Comparison of ENCODE assay signal across 10 cellular contexts in the genomic region with DNA sequence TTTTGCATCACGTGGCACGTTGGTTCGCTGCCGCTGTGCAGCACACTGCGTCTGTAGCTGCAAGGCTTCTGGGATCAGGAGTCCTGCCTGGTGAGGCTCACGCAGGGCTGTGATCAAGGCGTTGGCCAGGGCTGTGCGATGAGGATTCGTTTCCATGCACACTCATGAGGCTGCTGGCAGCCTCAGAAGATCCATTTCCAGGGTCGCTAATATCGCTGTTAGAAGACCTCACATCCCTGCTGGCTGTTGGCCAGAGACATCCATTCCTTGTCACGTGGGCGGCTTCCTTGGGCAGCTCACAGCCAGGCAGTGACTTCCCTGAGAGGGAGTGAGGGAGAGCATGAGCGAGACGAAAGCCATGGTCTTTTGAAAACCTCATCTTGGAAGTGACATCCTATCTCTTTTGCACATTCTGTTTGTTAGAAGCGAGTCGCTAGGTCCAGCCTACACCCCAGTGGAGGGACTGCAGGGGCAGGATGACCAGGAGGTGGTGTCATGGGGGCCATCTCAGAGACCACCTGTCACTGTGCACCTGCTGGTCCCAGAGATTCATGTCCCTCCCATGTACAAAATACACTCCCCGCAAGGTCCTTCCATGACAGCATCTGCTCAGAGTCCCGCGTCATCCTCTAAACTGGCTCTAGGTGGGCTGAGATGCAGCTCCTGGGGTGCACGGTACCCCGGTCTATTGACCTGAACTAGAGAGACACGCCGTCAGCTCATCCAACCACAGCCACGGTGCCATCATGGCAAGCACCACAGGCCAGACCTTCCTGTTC. TPM values are rescaled to one million over a fixed set of nuclear protein-coding genes. Genes with fewer than 3 reads are reported as not detected.
DNase-seq lines count a peak whose midpoint lies in the region; ATAC-seq and TF ChIP-seq lines count a peak whose summit lies in the region.
"Had no signal": no experiment of that assay in that cellular context is flagged by ENCODE, and none has a peak within 500 bp of the region (broad histone marks: within the 10 kb centered on the region; RNA-seq: fewer than 3 reads in every experiment).

No MANE protein-coding gene starts in this region.

- no peak for DNase-seq in activated T-cell treated with anti-CD3 and anti-CD28 coated beads, Interleukin-2, amount 50 U/mL, for 72 hours
- DNase-seq in activated T-cell treated with anti-CD3 and anti-CD28 coated beads for 4 hours (no peak), cerebellum (ENCODE audit: low spot score) (peak; percentile 64), thoracic aorta (ENCODE audit: low spot score) (no peak), LoVo (ENCODE audit: low spot score) (no peak), NCI-H2107 treated with DMSO at 0.1 percent for 48 hours (lab: John Stamatoyannopoulos, UW; ENCODE audit: unreplicated experiment) (no peak)

- H3K4me3 ChIP-seq in thoracic aorta = peak overlapping the region; percentile 40

- H3K27ac Mint-ChIP-seq in activated T-cell treated with anti-CD3 and anti-CD28 coated beads, Interleukin-2, amount 50 U/mL, for 72 hours = peak overlapping the region; percentile 30
- H3K27ac Mint-ChIP-seq: B cell had no signal

- H3K4me1 Mint-ChIP-seq in activated T-cell treated with anti-CD3 and anti-CD28 coated beads, Interleukin-2, amount 50 U/mL, for 72 hours (ENCODE audit: low read depth) = peaks cover 57% of the 10 kb centered on the region

- no peaks in the 10 kb centered on the region for H3K9me3 ChIP-seq in thoracic aorta

- H3K4me3 Mint-ChIP-seq in activated T-cell treated with anti-CD3 and anti-CD28 coated beads, Interleukin-2, amount 50 U/mL, for 72 hours = peak overlapping the region; percentile 16 to 47
- H3K4me3 Mint-ChIP-seq: B cell had no signal

- no peaks in the 10 kb centered on the region for H3K9me3 Mint-ChIP-seq in activated T-cell treated with anti-CD3 and anti-CD28 coated beads, Interleukin-2, amount 50 U/mL, for 72 hours

- H3K27me3 ChIP-seq in layer of hippocampus (ENCODE audit: control insufficient read depth, insufficient read depth, low read length) = no peaks in the 10 kb centered on the region
- H3K27me3 ChIP-seq in thoracic aorta (replicated peaks; ENCODE audit: insufficient read depth) = no peaks in the 10 kb centered on the region

- no peaks in the 10 kb centered on the region for H3K36me3 ChIP-seq in thoracic aorta

- TF ChIP-seq CTCF in thoracic aorta (IDR thresholded peaks at IDR 0.05) = no peak

- no peaks in the 10 kb centered on the region for H3K27me3 Mint-ChIP-seq in activated T-cell treated with anti-CD3 and anti-CD28 coated beads, Interleukin-2, amount 50 U/mL, for 72 hours (ENCODE audit: low read depth)
- H3K27me3 Mint-ChIP-seq: B cell had no signal

- H3K27ac ChIP-seq in layer of hippocampus (ENCODE audit: low read depth, low read length) (peak overlapping the region; percentile 67), thoracic aorta (no peak overlapping the region)
- H3K27ac ChIP-seq: HL-60 had no signal

- no peak for ATAC-seq in activated T-cell treated with anti-CD3 and anti-CD28 coated beads, Interleukin-2, amount 50 U/mL, for 72 hours (replicated peaks in 1 of 2)
- ATAC-seq in thoracic aorta (ENCODE audit: insufficient number of reproducible peaks, low FRiP score, low read depth) (no peak), HG03469 (IDR thresholded peaks at IDR 0.05; ENCODE audit: unreplicated experiment) (no peak)

- peaks cover 0 to 15% of the 10 kb centered on the region in 2 donors for H3K4me1 ChIP-seq in thoracic aorta (ENCODE audit: control insufficient read depth in 1 of 2, low read depth in 2 of 2)

- H3K36me3 Mint-ChIP-seq in activated T-cell treated with anti-CD3 and anti-CD28 coated beads, Interleukin-2, amount 50 U/mL, for 72 hours (ENCODE audit: insufficient read depth in 2 of 2) = no peaks in the 10 kb centered on the region

RNA-seq across cellular contexts. Expression of a gene that starts 12.2 kb away (rescaled TPM):
- total RNA-seq in activated T-cell treated with anti-CD3 and anti-CD28 coated beads, Interleukin-2, amount 50 U/mL, for 72 hours = 10 to 100 TPM; 16.9 to 18.5 TPM
- 87.5 TPM for total RNA-seq in cerebellum
- total RNA-seq in thoracic aorta = 10 to 100 TPM; 13.5 to 43.6 TPM

RNA-seq across cellular contexts. Expression of a gene that starts 56.1 kb away (rescaled TPM):
- total RNA-seq in activated T-cell treated with anti-CD3 and anti-CD28 coated beads, Interleukin-2, amount 50 U/mL, for 72 hours = 1 to 10 TPM; 2.4 to 2.5 TPM
- total RNA-seq in cerebellum (3.8 TPM), thoracic aorta (1 to 10 TPM; 1.4 to 2.8 TPM)
